In the genomic region with DNA sequence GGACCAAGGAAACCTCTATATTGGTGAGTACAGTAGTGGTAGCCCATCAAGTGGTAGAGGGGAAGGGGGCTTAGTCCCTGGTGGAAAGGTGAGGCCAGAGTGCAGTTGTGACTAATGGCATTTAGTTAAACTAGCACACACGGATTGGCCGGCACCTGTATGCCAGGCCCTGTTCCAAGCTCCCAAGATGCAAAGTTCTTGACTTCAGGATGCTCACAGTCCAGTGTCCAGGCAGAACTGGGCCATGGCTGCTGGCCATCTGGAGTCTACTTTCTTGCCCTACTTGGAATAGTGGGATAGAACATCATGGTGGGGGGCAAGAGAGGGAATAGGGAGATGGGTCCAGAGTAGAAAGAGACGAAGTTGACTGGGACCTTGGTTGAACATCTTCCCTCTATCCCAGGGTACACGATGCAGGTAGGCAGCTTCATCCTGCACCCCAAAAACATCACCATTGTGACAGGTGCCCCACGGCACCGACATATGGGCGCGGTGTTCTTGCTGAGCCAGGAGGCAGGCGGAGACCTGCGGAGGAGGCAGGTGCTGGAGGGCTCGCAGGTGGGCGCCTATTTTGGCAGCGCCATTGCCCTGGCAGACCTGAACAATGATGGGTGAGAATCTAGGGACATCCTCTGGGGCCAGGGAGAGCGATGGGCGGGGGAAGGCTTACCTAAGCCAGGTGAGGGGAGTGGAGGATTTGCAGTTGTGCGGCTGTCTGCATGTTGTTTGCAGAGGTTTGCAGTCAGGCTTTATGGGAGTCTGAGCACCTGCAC, we compare ENCODE assay signal across 23 cellular contexts.
"Had no signal": no experiment of that assay in that cellular context is flagged by ENCODE, and none has a peak within 500 bp of the region (broad histone marks: within the 10 kb centered on the region; RNA-seq: fewer than 3 reads in every experiment).

No MANE protein-coding gene starts in this region.

- H3K27ac Mint-ChIP-seq: memory B cell; natural killer cell treated with Interleukin-12 subunit alpha and Interleukin-12 subunit beta and Interleukin-15 and Interleukin-18, amount 100 ng/mL, for 72 hours; type B pancreatic cell had no signal

- H3K9me3 ChIP-seq: colonic mucosa, lower lobe of right lung, prostate gland, suprapubic skin, thyroid gland had no signal

- H3K4me3 Mint-ChIP-seq: memory B cell; natural killer cell treated with Interleukin-12 subunit alpha and Interleukin-12 subunit beta and Interleukin-15 and Interleukin-18, amount 100 ng/mL, for 72 hours; type B pancreatic cell had no signal

- H3K4me2 ChIP-seq: hepatocyte had no signal

- H3K27ac ChIP-seq: colonic mucosa, hepatocyte, lower lobe of right lung, parathyroid adenoma, prostate gland, suprapubic skin, thyroid gland had no signal

- H3K4me3 ChIP-seq: colonic mucosa, hepatocyte, lower lobe of right lung, prostate gland, suprapubic skin, thyroid gland had no signal

- H3K27me3 Mint-ChIP-seq: memory B cell; natural killer cell treated with Interleukin-12 subunit alpha and Interleukin-12 subunit beta and Interleukin-15 and Interleukin-18, amount 100 ng/mL, for 72 hours had no signal

- H3K36me3 Mint-ChIP-seq: natural killer cell treated with Interleukin-12 subunit alpha and Interleukin-12 subunit beta and Interleukin-15 and Interleukin-18, amount 100 ng/mL, for 72 hours had no signal

- DNase-seq: cerebellar nuclear complex; colonic mucosa; dermis blood vessel endothelial cell; foreskin melanocyte; head of caudate nucleus; kidney glomerular epithelial cell; lower lobe of right lung; midbrain; occipital lobe; stimulated activated CD4-positive, alpha-beta T cell treated with anti-CD3 and anti-CD28 coated beads, Interleukin-2, amount 100 ng/mL, for 24 hours; stimulated activated naive CD4-positive, alpha-beta T cell treated with Interleukin-2 at 50 U/mL for 16 hours; thyroid gland had no signal

- H2AFZ ChIP-seq: hepatocyte, parathyroid adenoma had no signal

- FAIRE-seq: endothelial cell of umbilical vein, urothelium cell line had no signal

- H3K9me3 Mint-ChIP-seq: memory B cell; natural killer cell treated with Interleukin-12 subunit alpha and Interleukin-12 subunit beta and Interleukin-15 and Interleukin-18, amount 100 ng/mL, for 72 hours; type B pancreatic cell had no signal

- ATAC-seq: left lobe of liver; lower lobe of right lung; natural killer cell treated with Interleukin-12 subunit alpha and Interleukin-12 subunit beta and Interleukin-15 and Interleukin-18, amount 100 ng/mL, for 72 hours; sciatic nerve had no signal

- H3K9ac ChIP-seq: parathyroid adenoma had no signal

- H3K27me3 ChIP-seq: colonic mucosa, hepatocyte, suprapubic skin, thyroid gland had no signal

- H3K4me1 ChIP-seq: colonic mucosa, lower lobe of right lung, prostate gland, thyroid gland had no signal
